ENCODE assay signal across 27 cellular contexts in genomic region chr12:64446295-64446694, GRCh38. TPM values are rescaled to one million over a fixed set of nuclear protein-coding genes. Genes with fewer than 3 reads are reported as not detected.
A peak's percentile ranks its signal among the peaks of the same experiment; 100 is the strongest.
DNase-seq lines count a peak whose midpoint lies in the region; ATAC-seq and TF ChIP-seq lines count a peak whose summit lies in the region.
"Had no signal": no experiment of that assay in that cellular context is flagged by ENCODE, and none has a peak within 500 bp of the region (broad histone marks: within the 10 kb centered on the region; RNA-seq: fewer than 3 reads in every experiment).

No MANE protein-coding gene starts in this region.

- H3K36me3 Mint-ChIP-seq in activated T-cell treated with anti-CD3 and anti-CD28 coated beads, Interleukin-2, amount 50 U/mL, for 72 hours (ENCODE audit: insufficient read depth in 2 of 2): peaks cover 11 to 41% of the 10 kb centered on the region in 2 donors
- peaks cover 82% of the 10 kb centered on the region for H3K36me3 Mint-ChIP-seq in activated T-helper 17 cell treated with anti-CD3 and anti-CD28 coated beads, Interleukin-2, amount 50 U/mL, for 72 hours (ENCODE audit: low read depth)
- H3K36me3 Mint-ChIP-seq in naive thymus-derived CD4-positive, alpha-beta T cell: peaks cover 4 to 23% (median 8%) of the 10 kb centered on the region in 5 donors

- no peaks in the 10 kb centered on the region for H3K27me3 Mint-ChIP-seq in activated T-cell treated with anti-CD3 and anti-CD28 coated beads, Interleukin-2, amount 50 U/mL, for 72 hours (ENCODE audit: low read depth)
- no peaks in the 10 kb centered on the region for H3K27me3 Mint-ChIP-seq in activated T-helper 17 cell treated with anti-CD3 and anti-CD28 coated beads, Interleukin-2, amount 50 U/mL, for 72 hours
- H3K27me3 Mint-ChIP-seq in naive thymus-derived CD4-positive, alpha-beta T cell: no peaks in the 10 kb centered on the region

- no peak overlapping the region for H3K4me3 ChIP-seq in HEK293 (ENCODE audit: low read depth, low read length)
- no peak overlapping the region for H3K4me3 ChIP-seq in naive thymus-derived CD4-positive, alpha-beta T cell (ENCODE audit: low read length)
- H3K4me3 ChIP-seq: upper lobe of left lung had no signal

- H3K27ac ChIP-seq in HEK293 (ENCODE audit: extremely low read depth, low read depth, low read length): no peak overlapping the region
- H3K27ac ChIP-seq in naive thymus-derived CD4-positive, alpha-beta T cell (ENCODE audit: low read depth, low read length): peak overlapping the region; percentile 36
- H3K27ac ChIP-seq: upper lobe of left lung had no signal

- no peaks in the 10 kb centered on the region for H3K27me3 ChIP-seq in naive thymus-derived CD4-positive, alpha-beta T cell (ENCODE audit: control insufficient read depth in 2 of 2, insufficient read depth in 2 of 2, low read length in 2 of 2)
- H3K27me3 ChIP-seq: upper lobe of left lung had no signal

- peak overlapping the region; percentile 10 for H3K27ac Mint-ChIP-seq in activated T-cell treated with anti-CD3 and anti-CD28 coated beads, Interleukin-2, amount 50 U/mL, for 72 hours
- peak overlapping the region; percentile 43 for H3K27ac Mint-ChIP-seq in activated T-helper 17 cell treated with anti-CD3 and anti-CD28 coated beads, Interleukin-2, amount 50 U/mL, for 72 hours
- H3K27ac Mint-ChIP-seq in naive thymus-derived CD4-positive, alpha-beta T cell: peak overlapping the region; percentile 0 to 74 (median 39)
- H3K27ac Mint-ChIP-seq: WTC11 had no signal

- intact Hi-C loops in naive thymus-derived CD4-positive, alpha-beta T cell (cut with micrococcal nuclease): no loop called here

- no peak overlapping the region for H3K4me3 Mint-ChIP-seq in activated T-cell treated with anti-CD3 and anti-CD28 coated beads, Interleukin-2, amount 50 U/mL, for 72 hours
- H3K4me3 Mint-ChIP-seq in activated T-helper 17 cell treated with anti-CD3 and anti-CD28 coated beads, Interleukin-2, amount 50 U/mL, for 72 hours: no peak overlapping the region
- H3K4me3 Mint-ChIP-seq in naive thymus-derived CD4-positive, alpha-beta T cell: peak overlapping the region in 1 of 10 donors; percentile 11
- H3K4me3 Mint-ChIP-seq: activated T-cell treated with anti-CD3 and anti-CD28 coated beads, Interleukin-2, amount 50 U/mL, for 4 hours; WTC11 had no signal

- POLR2A ChIA-PET in HEK293 (lab: Yijun Ruan, JAX): no interaction called here
- POLR2A ChIA-PET in naive thymus-derived CD4-positive, alpha-beta T cell (lab: Charles Lee): no interaction called here

- ATAC-seq in activated T-cell treated with anti-CD3 and anti-CD28 coated beads, Interleukin-2, amount 50 U/mL, for 72 hours (replicated peaks in 1 of 2): no peak
- no peak for ATAC-seq in activated T-helper 17 cell treated with anti-CD3 and anti-CD28 coated beads, Interleukin-2, amount 50 U/mL, for 72 hours (replicated peaks)
- no peak for ATAC-seq in naive thymus-derived CD4-positive, alpha-beta T cell
- ATAC-seq: WTC11 had no signal

- H3K9me3 Mint-ChIP-seq in activated T-cell treated with anti-CD3 and anti-CD28 coated beads, Interleukin-2, amount 50 U/mL, for 72 hours: no peaks in the 10 kb centered on the region
- no peaks in the 10 kb centered on the region for H3K9me3 Mint-ChIP-seq in activated T-helper 17 cell treated with anti-CD3 and anti-CD28 coated beads, Interleukin-2, amount 50 U/mL, for 72 hours
- H3K9me3 Mint-ChIP-seq in naive thymus-derived CD4-positive, alpha-beta T cell: no peaks in the 10 kb centered on the region
- H3K9me3 Mint-ChIP-seq: activated T-cell treated with anti-CD3 and anti-CD28 coated beads, Interleukin-2, amount 50 U/mL, for 4 hours; WTC11 had no signal

- CTCF ChIA-PET in HEK293 (lab: Yijun Ruan, JAX): no interaction called here
- CTCF ChIA-PET in naive thymus-derived CD4-positive, alpha-beta T cell (lab: Charles Lee): no interaction called here

- peaks cover 43 to 66% of the 10 kb centered on the region in 2 experiments for H3K36me3 ChIP-seq in HEK293 (ENCODE audit: control insufficient read depth in 2 of 2, insufficient read depth in 1 of 2, low read length in 2 of 2)
- H3K36me3 ChIP-seq in naive thymus-derived CD4-positive, alpha-beta T cell (ENCODE audit: control insufficient read depth in 2 of 3, insufficient read depth in 3 of 3, low read length in 3 of 3): peaks cover 0 to 12% (median 0%) of the 10 kb centered on the region in 3 experiments

- TF ChIP-seq CTCF in HEK293 (tag by site-specific recombination; IDR thresholded peaks at IDR 0.05): no peak

- peaks cover 34% of the 10 kb centered on the region for H3K4me1 Mint-ChIP-seq in activated T-cell treated with anti-CD3 and anti-CD28 coated beads, Interleukin-2, amount 50 U/mL, for 72 hours (ENCODE audit: low read depth)
- H3K4me1 Mint-ChIP-seq in activated T-helper 17 cell treated with anti-CD3 and anti-CD28 coated beads, Interleukin-2, amount 50 U/mL, for 72 hours: peaks cover 8% of the 10 kb centered on the region
- H3K4me1 Mint-ChIP-seq in naive thymus-derived CD4-positive, alpha-beta T cell: peaks cover 18 to 46% (median 39%) of the 10 kb centered on the region in 7 donors

- H3K4me1 ChIP-seq in HEK293 (ENCODE audit: control insufficient read depth, insufficient read depth, low read length): no peaks in the 10 kb centered on the region
- H3K4me1 ChIP-seq in naive thymus-derived CD4-positive, alpha-beta T cell (ENCODE audit: control insufficient read depth in 2 of 2, insufficient read depth in 2 of 2, low read length in 2 of 2): peaks cover 8 to 14% of the 10 kb centered on the region in 2 donors

- no peak for DNase-seq in activated T-cell treated with anti-CD3 and anti-CD28 coated beads, Interleukin-2, amount 50 U/mL, for 72 hours
- DNase-seq in activated T-cell treated with anti-CD3 and anti-CD28 coated beads, Interleukin-2, amount 50 U/mL, for 1 hour: no peak
- peak in 2 of 9 donors; percentile 6 to 12 for DNase-seq in naive thymus-derived CD4-positive, alpha-beta T cell
- DNase-seq in NCI-H1694 (lab: John Stamatoyannopoulos, UW) (no peak), SIG-M5 (lab: John Stamatoyannopoulos, UW) (no peak), GOT3 (lab: John Stamatoyannopoulos, UW) (no peak)
- DNase-seq: activated T-cell treated with anti-CD3 and anti-CD28 coated beads, Interleukin-2, amount 50 U/mL, for 4 hours; cortex of kidney; effector memory CD4-positive, alpha-beta T cell; hippocampal formation; Kasumi-1; NCI-H1436; NCI-H2081 treated with DMSO at 0.1 percent for 48 hours; NCI-H2227 treated with DMSO at 0.1 percent for 48 hours; NCI-H526; NK-92 treated with Interleukin-12 subunit alpha and Interleukin-12 subunit beta, amount 100 ng/mL, for 24 hours; SHP77; stimulated activated CD4-positive, alpha-beta T cell treated with anti-CD3 and anti-CD28 coated beads, Interleukin-15, amount 100 ng/mL, for 24 hours; stimulated activated CD4-positive, alpha-beta T cell treated with anti-CD3 and anti-CD28 coated beads, Interleukin-4, amount 100 ng/mL, for 4 hours; upper lobe of left lung had no signal

- H3K9me3 ChIP-seq in HEK293 (ENCODE audit: control insufficient read depth, insufficient read depth, low read depth, low read length): no peaks in the 10 kb centered on the region
- H3K9me3 ChIP-seq in naive thymus-derived CD4-positive, alpha-beta T cell (ENCODE audit: control insufficient read depth in 2 of 3, low read length in 3 of 3): no peaks in the 10 kb centered on the region
- H3K9me3 ChIP-seq: upper lobe of left lung had no signal

TF ChIP-seq in HEK293, 187 proteins besides CTCF, POLR2A, EP300 and RAD21:
- TF ChIP-seq ZBTB17 (tag by site-specific recombination; IDR thresholded peaks at IDR 0.05): peak; percentile 20; the same call in 1 of the 2 replicates
- no peak for TF ChIP-seq ZNF704 (tag by site-specific recombination; IDR thresholded peaks at IDR 0.05)
- no peak for TF ChIP-seq ZNF155 (tag by site-specific recombination; IDR thresholded peaks at IDR 0.05)
- TF ChIP-seq ZNF843 (tag by site-specific recombination; IDR thresholded peaks at IDR 0.05): no peak
- no peak for TF ChIP-seq GLIS2 (tag by site-specific recombination; IDR thresholded peaks at IDR 0.05)
- TF ChIP-seq ZNF530 (tag by site-specific recombination; IDR thresholded peaks at IDR 0.05; ENCODE audit: low read depth): no peak

RNA-seq across cellular contexts. Expression of gene TBK1, which starts 5.6 kb away (rescaled TPM):
- 10 to 100 TPM; 20.6 to 23.9 TPM for total RNA-seq in activated T-cell treated with anti-CD3 and anti-CD28 coated beads, Interleukin-2, amount 50 U/mL, for 72 hours
- 10 to 100 TPM; 36.7 to 37.1 TPM for total RNA-seq in activated T-helper 17 cell treated with anti-CD3 and anti-CD28 coated beads, Interleukin-2, amount 50 U/mL, for 72 hours
- 10 to 100 TPM in 4 of 5 experiments, 1 to 10 TPM in 1; 9.0 to 34.0 (median 12.1) TPM for total RNA-seq in naive thymus-derived CD4-positive, alpha-beta T cell
- 1 to 10 TPM; 3.1 to 4.0 TPM for polyA plus RNA-seq in naive thymus-derived CD4-positive, alpha-beta T cell

RNA-seq across cellular contexts. Expression of gene XPOT, which starts 42.1 kb away (rescaled TPM):
- total RNA-seq in activated T-cell treated with anti-CD3 and anti-CD28 coated beads, Interleukin-2, amount 50 U/mL, for 72 hours: 100 to 1,000 TPM; 284 to 325 TPM
- total RNA-seq in activated T-helper 17 cell treated with anti-CD3 and anti-CD28 coated beads, Interleukin-2, amount 50 U/mL, for 72 hours: 100 to 1,000 TPM in 1 of 2 donors, 10 to 100 TPM in 1; 72.7 to 131 TPM
- total RNA-seq in naive thymus-derived CD4-positive, alpha-beta T cell: 100 to 1,000 TPM in 1 of 5 experiments, 10 to 100 TPM in 4; 46.6 to 118 (median 75.1) TPM
- polyA plus RNA-seq in naive thymus-derived CD4-positive, alpha-beta T cell: 10 to 100 TPM; 24.8 to 34.1 TPM

RNA-seq across cellular contexts. Expression of gene C12orf56, which starts 55.7 kb away (rescaled TPM):
- not detected for total RNA-seq in activated T-cell treated with anti-CD3 and anti-CD28 coated beads, Interleukin-2, amount 50 U/mL, for 72 hours
- not detected for total RNA-seq in activated T-helper 17 cell treated with anti-CD3 and anti-CD28 coated beads, Interleukin-2, amount 50 U/mL, for 72 hours
- total RNA-seq in naive thymus-derived CD4-positive, alpha-beta T cell: under 1 TPM in 2 of 5 experiments, not detected in 3; 0.10 to 0.34 TPM
- not detected for polyA plus RNA-seq in naive thymus-derived CD4-positive, alpha-beta T cell
- total RNA-seq: activated T-cell treated with anti-CD3 and anti-CD28 coated beads, Interleukin-2, amount 50 U/mL, for 4 hours; cardiac septum; lung microvascular endothelial cell; upper lobe of left lung had no signal
- polyA plus RNA-seq: BJ, neural cell had no signal
